9 cellular contexts compared by ENCODE assay signal in the genomic region with DNA sequence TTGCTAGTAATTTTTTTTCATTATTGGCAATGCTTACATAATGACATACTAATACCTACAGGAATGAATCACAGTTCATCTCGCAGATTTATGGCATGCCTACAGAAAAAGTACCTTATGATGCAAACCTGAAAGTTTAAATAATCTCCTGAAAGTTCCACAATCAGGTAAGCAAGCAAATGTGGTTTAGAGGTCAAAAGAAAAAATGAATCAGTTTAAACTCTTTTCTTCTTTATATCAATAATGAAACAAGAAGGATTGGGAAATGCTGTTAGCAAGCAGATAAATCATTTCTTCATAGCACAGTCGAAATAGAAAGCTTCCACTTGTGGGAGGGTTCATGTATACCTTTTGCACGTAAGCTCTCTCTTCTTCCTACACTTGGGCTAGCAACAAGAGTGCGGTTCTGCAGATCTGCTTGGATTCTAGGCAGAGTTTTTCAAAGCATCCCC. TPM values are rescaled to one million over a fixed set of nuclear protein-coding genes. Genes with fewer than 3 reads are reported as not detected.
DNase-seq lines count a peak whose midpoint lies in the region; ATAC-seq and TF ChIP-seq lines count a peak whose summit lies in the region.
"Had no signal": no experiment of that assay in that cellular context is flagged by ENCODE, and none has a peak within 500 bp of the region (broad histone marks: within the 10 kb centered on the region; RNA-seq: fewer than 3 reads in every experiment).

No MANE protein-coding gene starts in this region.

- no peaks in the 10 kb centered on the region for H3K4me1 ChIP-seq in neural progenitor cell

- H3K27ac Mint-ChIP-seq in neural progenitor cell: no peak overlapping the region

- H3K4me1 Mint-ChIP-seq in neural progenitor cell: peaks cover 2% of the 10 kb centered on the region

- no peaks in the 10 kb centered on the region for H4K20me1 ChIP-seq in neural progenitor cell (ENCODE audit: low read depth)

- H3F3A ChIP-seq in neural progenitor cell (ENCODE audit: low read depth): no peaks in the 10 kb centered on the region

- H3K4me3 ChIP-seq in fibroblast of villous mesenchyme (ENCODE audit: low read depth, low read length) (no peak overlapping the region), neural progenitor cell (no peak overlapping the region)

- H3K27ac ChIP-seq in neural progenitor cell: no peak overlapping the region
- H3K27ac ChIP-seq: 22Rv1 had no signal

- H3K27me3 ChIP-seq in neural progenitor cell: no peaks in the 10 kb centered on the region

- no peaks in the 10 kb centered on the region for H3K79me2 ChIP-seq in neural progenitor cell (ENCODE audit: low read depth)

- no peaks in the 10 kb centered on the region for H3K9me3 ChIP-seq in neural progenitor cell (ENCODE audit: low read depth)

- no peak overlapping the region for H2AFZ ChIP-seq in neural progenitor cell (replicated peaks)

- no peak overlapping the region for H3K9ac ChIP-seq in neural progenitor cell

- no peaks in the 10 kb centered on the region for H3K36me3 ChIP-seq in neural progenitor cell

- H3K4me3 Mint-ChIP-seq in neural progenitor cell: no peak overlapping the region

- H3K27me3 Mint-ChIP-seq in neural progenitor cell (ENCODE audit: insufficient read depth, low read depth): peaks cover 2% of the 10 kb centered on the region

- ATAC-seq in activated CD4-positive, CD25-positive, alpha-beta regulatory T cell treated with anti-CD3 and anti-CD28 coated beads, Interleukin-2, amount 50 U/mL, for 24 hours: peak; percentile 84 to 88
- ATAC-seq in GM21576 (IDR thresholded peaks at IDR 0.05; ENCODE audit: unreplicated experiment) (peak; percentile 78), HG03342 (IDR thresholded peaks at IDR 0.05; ENCODE audit: unreplicated experiment) (peak; percentile 78)

- no peaks in the 10 kb centered on the region for H3K36me3 Mint-ChIP-seq in neural progenitor cell

- H3K4me2 ChIP-seq in neural progenitor cell: no peak overlapping the region

- DNase-seq in activated CD4-positive, CD25-positive, alpha-beta regulatory T cell (lab: John Stamatoyannopoulos, UW): no peak
- DNase-seq in fibroblast of villous mesenchyme (ENCODE audit: low read depth): peak; percentile 11
- no peak for DNase-seq in HuH-7.5 (ENCODE audit: low spot score)
- DNase-seq in neural progenitor cell (ENCODE audit: low spot score): no peak
- no peak for DNase-seq in medulla oblongata (ENCODE audit: extremely low spot score)

- TF ChIP-seq CTCF in fibroblast of villous mesenchyme (IDR thresholded peaks at IDR 0.05; ENCODE audit: insufficient read depth, low read depth, low read length) (no peak), neural progenitor cell (IDR thresholded peaks at IDR 0.05) (no peak)

- no peaks in the 10 kb centered on the region for H3K9me3 Mint-ChIP-seq in neural progenitor cell

RNA-seq across cellular contexts. Expression of a gene that starts 53.7 kb away (rescaled TPM):
- total RNA-seq in fibroblast of villous mesenchyme (138 and 158 TPM in 2 replicates), neural progenitor cell (ENCODE audit: low replicate concordance) (113 and 170 TPM in 2 replicates)
